In the genomic region with DNA sequence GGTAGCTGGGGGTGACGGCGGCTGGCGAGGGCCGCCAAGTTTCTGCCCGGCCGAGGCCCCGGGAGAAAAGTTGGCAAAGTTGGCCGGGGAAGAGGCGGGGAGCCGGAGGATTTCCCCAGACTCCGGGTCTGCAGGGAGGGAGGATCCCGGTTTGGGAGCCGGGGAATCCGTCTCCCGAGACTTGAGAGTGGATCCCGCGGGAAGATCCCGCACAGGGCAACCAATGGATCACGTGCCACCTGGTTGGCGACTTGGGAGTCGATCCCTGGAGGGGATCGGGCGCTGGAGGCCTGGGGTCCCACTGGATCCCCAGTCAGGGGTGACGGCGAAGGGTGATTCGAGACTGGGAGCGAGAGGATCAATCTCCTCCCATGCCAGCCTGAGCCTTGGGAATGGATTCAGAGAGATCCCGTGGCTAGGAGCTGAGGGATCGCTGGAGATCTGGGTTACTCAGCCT, we compare ENCODE assay signal across 2 cellular contexts.
TF ChIP-seq lines count a peak whose summit lies in the region.

No MANE protein-coding gene starts in this region.

TF ChIP-seq in A549, 52 proteins besides CTCF, POLR2A, EP300 and RAD21:
- TF ChIP-seq JUN (IDR thresholded peaks at IDR 0.05) (peak in 1 of 2 experiments; percentile 52; a peak in 2 of 5 replicates), HOXA7 (CRISPR knock-in tag; IDR thresholded peaks at IDR 0.05) (no peak), NFE2L2 (conservative IDR thresholded peaks at IDR 0.05; ENCODE audit: low read length) (no peak), ZFP36 (IDR thresholded peaks at IDR 0.05; ENCODE audit: borderline replicate concordance, partially characterized antibody) (no peak), PHF8 (IDR thresholded peaks at IDR 0.05; ENCODE audit: borderline replicate concordance, low read depth) (0 out of 2 replicates have a peak, but pooled peaks have one; percentile 16), SREBF2 (IDR thresholded peaks at IDR 0.05) (no peak), MAZ (IDR thresholded peaks at IDR 0.05; ENCODE audit: borderline replicate concordance, low read depth, low read length) (no peak), ZNF302 (CRISPR knock-in tag; IDR thresholded peaks at IDR 0.05) (no peak), CHD2 (IDR thresholded peaks at IDR 0.05; ENCODE audit: low read length, partially characterized antibody) (peak; percentile 82)
- TF ChIP-seq, protein P1, sequence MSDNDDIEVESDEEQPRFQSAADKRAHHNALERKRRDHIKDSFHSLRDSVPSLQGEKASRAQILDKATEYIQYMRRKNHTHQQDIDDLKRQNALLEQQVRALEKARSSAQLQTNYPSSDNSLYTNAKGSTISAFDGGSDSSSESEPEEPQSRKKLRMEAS (IDR thresholded peaks at IDR 0.05): peak; percentile 46; the same call in 1 of the 2 replicates
- TF ChIP-seq, protein P2, sequence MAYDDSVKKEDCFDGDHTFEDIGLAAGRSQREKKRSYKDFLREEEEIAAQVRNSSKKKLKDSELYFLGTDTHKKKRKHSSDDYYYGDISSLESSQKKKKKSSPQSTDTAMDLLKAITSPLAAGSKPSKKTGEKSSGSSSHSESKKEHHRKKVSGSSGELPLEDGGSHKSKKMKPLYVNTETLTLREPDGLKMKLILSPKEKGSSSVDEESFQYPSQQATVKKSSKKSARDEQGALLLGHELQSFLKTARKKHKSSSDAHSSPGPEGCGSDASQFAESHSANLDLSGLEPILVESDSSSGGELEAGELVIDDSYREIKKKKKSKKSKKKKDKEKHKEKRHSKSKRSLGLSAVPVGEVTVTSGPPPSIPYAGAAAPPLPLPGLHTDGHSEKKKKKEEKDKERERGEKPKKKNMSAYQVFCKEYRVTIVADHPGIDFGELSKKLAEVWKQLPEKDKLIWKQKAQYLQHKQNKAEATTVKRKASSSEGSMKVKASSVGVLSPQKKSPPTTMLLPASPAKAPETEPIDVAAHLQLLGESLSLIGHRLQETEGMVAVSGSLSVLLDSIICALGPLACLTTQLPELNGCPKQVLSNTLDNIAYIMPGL (CRISPR knock-in tag; IDR thresholded peaks at IDR 0.05; ENCODE audit: borderline replicate concordance): no peak
- TF ChIP-seq, protein P3, sequence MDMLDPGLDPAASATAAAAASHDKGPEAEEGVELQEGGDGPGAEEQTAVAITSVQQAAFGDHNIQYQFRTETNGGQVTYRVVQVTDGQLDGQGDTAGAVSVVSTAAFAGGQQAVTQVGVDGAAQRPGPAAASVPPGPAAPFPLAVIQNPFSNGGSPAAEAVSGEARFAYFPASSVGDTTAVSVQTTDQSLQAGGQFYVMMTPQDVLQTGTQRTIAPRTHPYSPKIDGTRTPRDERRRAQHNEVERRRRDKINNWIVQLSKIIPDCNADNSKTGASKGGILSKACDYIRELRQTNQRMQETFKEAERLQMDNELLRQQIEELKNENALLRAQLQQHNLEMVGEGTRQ (IDR thresholded peaks at IDR 0.05): peak; percentile 77
- TF ChIP-seq, protein P4, sequence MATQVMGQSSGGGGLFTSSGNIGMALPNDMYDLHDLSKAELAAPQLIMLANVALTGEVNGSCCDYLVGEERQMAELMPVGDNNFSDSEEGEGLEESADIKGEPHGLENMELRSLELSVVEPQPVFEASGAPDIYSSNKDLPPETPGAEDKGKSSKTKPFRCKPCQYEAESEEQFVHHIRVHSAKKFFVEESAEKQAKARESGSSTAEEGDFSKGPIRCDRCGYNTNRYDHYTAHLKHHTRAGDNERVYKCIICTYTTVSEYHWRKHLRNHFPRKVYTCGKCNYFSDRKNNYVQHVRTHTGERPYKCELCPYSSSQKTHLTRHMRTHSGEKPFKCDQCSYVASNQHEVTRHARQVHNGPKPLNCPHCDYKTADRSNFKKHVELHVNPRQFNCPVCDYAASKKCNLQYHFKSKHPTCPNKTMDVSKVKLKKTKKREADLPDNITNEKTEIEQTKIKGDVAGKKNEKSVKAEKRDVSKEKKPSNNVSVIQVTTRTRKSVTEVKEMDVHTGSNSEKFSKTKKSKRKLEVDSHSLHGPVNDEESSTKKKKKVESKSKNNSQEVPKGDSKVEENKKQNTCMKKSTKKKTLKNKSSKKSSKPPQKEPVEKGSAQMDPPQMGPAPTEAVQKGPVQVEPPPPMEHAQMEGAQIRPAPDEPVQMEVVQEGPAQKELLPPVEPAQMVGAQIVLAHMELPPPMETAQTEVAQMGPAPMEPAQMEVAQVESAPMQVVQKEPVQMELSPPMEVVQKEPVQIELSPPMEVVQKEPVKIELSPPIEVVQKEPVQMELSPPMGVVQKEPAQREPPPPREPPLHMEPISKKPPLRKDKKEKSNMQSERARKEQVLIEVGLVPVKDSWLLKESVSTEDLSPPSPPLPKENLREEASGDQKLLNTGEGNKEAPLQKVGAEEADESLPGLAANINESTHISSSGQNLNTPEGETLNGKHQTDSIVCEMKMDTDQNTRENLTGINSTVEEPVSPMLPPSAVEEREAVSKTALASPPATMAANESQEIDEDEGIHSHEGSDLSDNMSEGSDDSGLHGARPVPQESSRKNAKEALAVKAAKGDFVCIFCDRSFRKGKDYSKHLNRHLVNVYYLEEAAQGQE (IDR thresholded peaks at IDR 0.05): peak; percentile 69

TF ChIP-seq in H1, 55 proteins besides CTCF, POLR2A, EP300 and RAD21 (continues in another document):
- TF ChIP-seq SP1 (IDR thresholded peaks at IDR 0.05; ENCODE audit: low read depth, low read length): no peak
- TF ChIP-seq NANOG (IDR thresholded peaks at IDR 0.05; ENCODE audit: insufficient read depth, low read depth, low read length, poor library complexity, severe bottlenecking): no peak
- no peak for TF ChIP-seq ASH2L (IDR thresholded peaks at IDR 0.05; ENCODE audit: low read length)
- TF ChIP-seq KDM1A (IDR thresholded peaks at IDR 0.05; ENCODE audit: borderline replicate concordance, low read length): no peak
- peak; percentile 73 for TF ChIP-seq PHF8 (conservative IDR thresholded peaks at IDR 0.05; ENCODE audit: low read depth, low read length)
- TF ChIP-seq NRF1 (IDR thresholded peaks at IDR 0.05; ENCODE audit: low read depth, low read length): no peak
- TF ChIP-seq, protein P5, sequence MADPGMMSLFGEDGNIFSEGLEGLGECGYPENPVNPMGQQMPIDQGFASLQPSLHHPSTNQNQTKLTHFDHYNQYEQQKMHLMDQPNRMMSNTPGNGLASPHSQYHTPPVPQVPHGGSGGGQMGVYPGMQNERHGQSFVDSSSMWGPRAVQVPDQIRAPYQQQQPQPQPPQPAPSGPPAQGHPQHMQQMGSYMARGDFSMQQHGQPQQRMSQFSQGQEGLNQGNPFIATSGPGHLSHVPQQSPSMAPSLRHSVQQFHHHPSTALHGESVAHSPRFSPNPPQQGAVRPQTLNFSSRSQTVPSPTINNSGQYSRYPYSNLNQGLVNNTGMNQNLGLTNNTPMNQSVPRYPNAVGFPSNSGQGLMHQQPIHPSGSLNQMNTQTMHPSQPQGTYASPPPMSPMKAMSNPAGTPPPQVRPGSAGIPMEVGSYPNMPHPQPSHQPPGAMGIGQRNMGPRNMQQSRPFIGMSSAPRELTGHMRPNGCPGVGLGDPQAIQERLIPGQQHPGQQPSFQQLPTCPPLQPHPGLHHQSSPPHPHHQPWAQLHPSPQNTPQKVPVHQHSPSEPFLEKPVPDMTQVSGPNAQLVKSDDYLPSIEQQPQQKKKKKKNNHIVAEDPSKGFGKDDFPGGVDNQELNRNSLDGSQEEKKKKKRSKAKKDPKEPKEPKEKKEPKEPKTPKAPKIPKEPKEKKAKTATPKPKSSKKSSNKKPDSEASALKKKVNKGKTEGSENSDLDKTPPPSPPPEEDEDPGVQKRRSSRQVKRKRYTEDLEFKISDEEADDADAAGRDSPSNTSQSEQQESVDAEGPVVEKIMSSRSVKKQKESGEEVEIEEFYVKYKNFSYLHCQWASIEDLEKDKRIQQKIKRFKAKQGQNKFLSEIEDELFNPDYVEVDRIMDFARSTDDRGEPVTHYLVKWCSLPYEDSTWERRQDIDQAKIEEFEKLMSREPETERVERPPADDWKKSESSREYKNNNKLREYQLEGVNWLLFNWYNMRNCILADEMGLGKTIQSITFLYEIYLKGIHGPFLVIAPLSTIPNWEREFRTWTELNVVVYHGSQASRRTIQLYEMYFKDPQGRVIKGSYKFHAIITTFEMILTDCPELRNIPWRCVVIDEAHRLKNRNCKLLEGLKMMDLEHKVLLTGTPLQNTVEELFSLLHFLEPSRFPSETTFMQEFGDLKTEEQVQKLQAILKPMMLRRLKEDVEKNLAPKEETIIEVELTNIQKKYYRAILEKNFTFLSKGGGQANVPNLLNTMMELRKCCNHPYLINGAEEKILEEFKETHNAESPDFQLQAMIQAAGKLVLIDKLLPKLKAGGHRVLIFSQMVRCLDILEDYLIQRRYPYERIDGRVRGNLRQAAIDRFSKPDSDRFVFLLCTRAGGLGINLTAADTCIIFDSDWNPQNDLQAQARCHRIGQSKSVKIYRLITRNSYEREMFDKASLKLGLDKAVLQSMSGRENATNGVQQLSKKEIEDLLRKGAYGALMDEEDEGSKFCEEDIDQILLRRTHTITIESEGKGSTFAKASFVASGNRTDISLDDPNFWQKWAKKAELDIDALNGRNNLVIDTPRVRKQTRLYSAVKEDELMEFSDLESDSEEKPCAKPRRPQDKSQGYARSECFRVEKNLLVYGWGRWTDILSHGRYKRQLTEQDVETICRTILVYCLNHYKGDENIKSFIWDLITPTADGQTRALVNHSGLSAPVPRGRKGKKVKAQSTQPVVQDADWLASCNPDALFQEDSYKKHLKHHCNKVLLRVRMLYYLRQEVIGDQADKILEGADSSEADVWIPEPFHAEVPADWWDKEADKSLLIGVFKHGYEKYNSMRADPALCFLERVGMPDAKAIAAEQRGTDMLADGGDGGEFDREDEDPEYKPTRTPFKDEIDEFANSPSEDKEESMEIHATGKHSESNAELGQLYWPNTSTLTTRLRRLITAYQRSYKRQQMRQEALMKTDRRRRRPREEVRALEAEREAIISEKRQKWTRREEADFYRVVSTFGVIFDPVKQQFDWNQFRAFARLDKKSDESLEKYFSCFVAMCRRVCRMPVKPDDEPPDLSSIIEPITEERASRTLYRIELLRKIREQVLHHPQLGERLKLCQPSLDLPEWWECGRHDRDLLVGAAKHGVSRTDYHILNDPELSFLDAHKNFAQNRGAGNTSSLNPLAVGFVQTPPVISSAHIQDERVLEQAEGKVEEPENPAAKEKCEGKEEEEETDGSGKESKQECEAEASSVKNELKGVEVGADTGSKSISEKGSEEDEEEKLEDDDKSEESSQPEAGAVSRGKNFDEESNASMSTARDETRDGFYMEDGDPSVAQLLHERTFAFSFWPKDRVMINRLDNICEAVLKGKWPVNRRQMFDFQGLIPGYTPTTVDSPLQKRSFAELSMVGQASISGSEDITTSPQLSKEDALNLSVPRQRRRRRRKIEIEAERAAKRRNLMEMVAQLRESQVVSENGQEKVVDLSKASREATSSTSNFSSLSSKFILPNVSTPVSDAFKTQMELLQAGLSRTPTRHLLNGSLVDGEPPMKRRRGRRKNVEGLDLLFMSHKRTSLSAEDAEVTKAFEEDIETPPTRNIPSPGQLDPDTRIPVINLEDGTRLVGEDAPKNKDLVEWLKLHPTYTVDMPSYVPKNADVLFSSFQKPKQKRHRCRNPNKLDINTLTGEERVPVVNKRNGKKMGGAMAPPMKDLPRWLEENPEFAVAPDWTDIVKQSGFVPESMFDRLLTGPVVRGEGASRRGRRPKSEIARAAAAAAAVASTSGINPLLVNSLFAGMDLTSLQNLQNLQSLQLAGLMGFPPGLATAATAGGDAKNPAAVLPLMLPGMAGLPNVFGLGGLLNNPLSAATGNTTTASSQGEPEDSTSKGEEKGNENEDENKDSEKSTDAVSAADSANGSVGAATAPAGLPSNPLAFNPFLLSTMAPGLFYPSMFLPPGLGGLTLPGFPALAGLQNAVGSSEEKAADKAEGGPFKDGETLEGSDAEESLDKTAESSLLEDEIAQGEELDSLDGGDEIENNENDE (IDR thresholded peaks at IDR 0.05; ENCODE audit: insufficient replicate concordance, low read length): no peak
- no peak for TF ChIP-seq TBP (IDR thresholded peaks at IDR 0.05; ENCODE audit: low read depth, low read length)
- TF ChIP-seq GTF2F1 (IDR thresholded peaks at IDR 0.05; ENCODE audit: borderline replicate concordance, low read depth, low read length): no peak
- no peak for TF ChIP-seq BCL11A (IDR thresholded peaks at IDR 0.05; ENCODE audit: low read depth in 2 of 2, low read length in 2 of 2)
- TF ChIP-seq RXRA (IDR thresholded peaks at IDR 0.05; ENCODE audit: insufficient read depth, low read depth, low read length): no peak
- TF ChIP-seq FOSL1 (IDR thresholded peaks at IDR 0.05; ENCODE audit: insufficient read depth, low read depth, low read length): no peak
- TF ChIP-seq KDM4A (IDR thresholded peaks at IDR 0.05; ENCODE audit: low read depth, low read length, severe bottlenecking): peak; percentile 59
- peak; percentile 20; the same call in 1 of the 2 replicates for TF ChIP-seq RBBP5 (IDR thresholded peaks at IDR 0.05; ENCODE audit: borderline replicate concordance, low read depth, low read length)
- peak; percentile 91 for TF ChIP-seq CHD2 (IDR thresholded peaks at IDR 0.05; ENCODE audit: low read length)
- TF ChIP-seq, protein P6, sequence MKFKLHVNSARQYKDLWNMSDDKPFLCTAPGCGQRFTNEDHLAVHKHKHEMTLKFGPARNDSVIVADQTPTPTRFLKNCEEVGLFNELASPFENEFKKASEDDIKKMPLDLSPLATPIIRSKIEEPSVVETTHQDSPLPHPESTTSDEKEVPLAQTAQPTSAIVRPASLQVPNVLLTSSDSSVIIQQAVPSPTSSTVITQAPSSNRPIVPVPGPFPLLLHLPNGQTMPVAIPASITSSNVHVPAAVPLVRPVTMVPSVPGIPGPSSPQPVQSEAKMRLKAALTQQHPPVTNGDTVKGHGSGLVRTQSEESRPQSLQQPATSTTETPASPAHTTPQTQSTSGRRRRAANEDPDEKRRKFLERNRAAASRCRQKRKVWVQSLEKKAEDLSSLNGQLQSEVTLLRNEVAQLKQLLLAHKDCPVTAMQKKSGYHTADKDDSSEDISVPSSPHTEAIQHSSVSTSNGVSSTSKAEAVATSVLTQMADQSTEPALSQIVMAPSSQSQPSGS (IDR thresholded peaks at IDR 0.05; ENCODE audit: low read length): peak; percentile 52; the same call in 1 of the 2 replicates
- TF ChIP-seq, protein P7, sequence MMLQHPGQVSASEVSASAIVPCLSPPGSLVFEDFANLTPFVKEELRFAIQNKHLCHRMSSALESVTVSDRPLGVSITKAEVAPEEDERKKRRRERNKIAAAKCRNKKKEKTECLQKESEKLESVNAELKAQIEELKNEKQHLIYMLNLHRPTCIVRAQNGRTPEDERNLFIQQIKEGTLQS (IDR thresholded peaks at IDR 0.05; ENCODE audit: insufficient read depth, low read depth, low read length): no peak
- no peak for TF ChIP-seq SIRT6 (IDR thresholded peaks at IDR 0.05; ENCODE audit: low read length)
- 0 out of 4 replicates have a peak, but pooled peaks of 1 of the 2 experiments have one; percentile 26 for TF ChIP-seq SIN3A (conservative IDR thresholded peaks at IDR 0.05 in 1 of 2, IDR thresholded peaks at IDR 0.05 in 1 of 2; ENCODE audit: low read depth in 1 of 2, low read length in 2 of 2)
- no peak for TF ChIP-seq CBX5 (IDR thresholded peaks at IDR 0.05; ENCODE audit: low read depth, low read length)
- no peak for TF ChIP-seq CBX8 (IDR thresholded peaks at IDR 0.05; ENCODE audit: borderline replicate concordance, low read depth, low read length)
- no peak for TF ChIP-seq RFX5 (IDR thresholded peaks at IDR 0.05; ENCODE audit: borderline replicate concordance, low read depth, low read length)
- no peak for TF ChIP-seq SP2 (IDR thresholded peaks at IDR 0.05; ENCODE audit: low read length)
- peak; percentile 34 for TF ChIP-seq EZH2 (IDR thresholded peaks at IDR 0.05; ENCODE audit: low read depth, low read length, severe bottlenecking)
- TF ChIP-seq SIX5 (IDR thresholded peaks at IDR 0.05; ENCODE audit: low read depth, low read length): no peak
- no peak for TF ChIP-seq HDAC2 (IDR thresholded peaks at IDR 0.05; ENCODE audit: borderline replicate concordance in 1 of 2, low read depth in 2 of 2, low read length in 2 of 2)
- no peak for TF ChIP-seq EGR1 (IDR thresholded peaks at IDR 0.05; ENCODE audit: borderline replicate concordance, low read depth, low read length)
- TF ChIP-seq BRCA1 (IDR thresholded peaks at IDR 0.05; ENCODE audit: low read depth, low read length): peak; percentile 69
- TF ChIP-seq CTBP2 (IDR thresholded peaks at IDR 0.05; ENCODE audit: borderline replicate concordance, insufficient read depth, insufficient read length, low read length): peak; percentile 3
- no peak for TF ChIP-seq KDM5A (IDR thresholded peaks at IDR 0.05; ENCODE audit: low read length)
- TF ChIP-seq CHD1 (IDR thresholded peaks at IDR 0.05; ENCODE audit: low read depth, low read length): no peak
